20 cellular contexts compared by ENCODE assay signal in the genomic region with DNA sequence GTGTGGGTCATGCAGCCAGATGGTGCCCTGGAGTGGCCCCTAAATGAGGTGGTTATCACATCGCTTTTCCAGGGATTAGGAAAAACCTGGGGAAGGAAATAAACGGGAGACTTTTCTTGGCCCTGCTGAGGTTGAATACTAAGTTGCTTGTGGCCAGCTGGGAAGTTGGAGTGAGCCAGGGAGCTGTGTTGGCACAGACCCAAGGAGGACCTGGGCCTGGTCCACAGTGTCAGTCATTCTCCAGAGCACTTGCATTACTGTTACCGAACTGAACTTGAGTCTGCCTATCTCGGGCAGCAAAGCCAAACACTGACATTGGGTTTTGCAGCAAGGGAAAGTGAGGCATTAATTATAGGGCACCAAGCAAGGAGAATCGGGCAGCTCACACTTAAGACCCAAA.
"Had no signal": no experiment of that assay in that cellular context is flagged by ENCODE, and none has a peak within 500 bp of the region (broad histone marks: within the 10 kb centered on the region; RNA-seq: fewer than 3 reads in every experiment).

No MANE protein-coding gene starts in this region.

- H3K4me3 Mint-ChIP-seq: memory B cell, mesothelial cell of epicardium, nephron, type B pancreatic cell had no signal

- ATAC-seq: left lobe of liver, lower lobe of right lung had no signal

- H3K9me3 Mint-ChIP-seq: type B pancreatic cell had no signal

- H2AFZ ChIP-seq: parathyroid adenoma had no signal

- H3K9me3 ChIP-seq: lower lobe of right lung, prostate gland had no signal

- H3K79me2 ChIP-seq: parathyroid adenoma had no signal

- H3K4me1 ChIP-seq: lower lobe of right lung, parathyroid adenoma, prostate gland, sigmoid colon had no signal

- H3K36me3 Mint-ChIP-seq: memory B cell, mesothelial cell of epicardium, type B pancreatic cell had no signal

- H3K36me3 ChIP-seq: lower lobe of right lung, prostate gland, sigmoid colon had no signal

- DNase-seq: cortex of kidney; dorsolateral prefrontal cortex; effector CD8-positive, alpha-beta T cell; foreskin melanocyte; head of caudate nucleus; hypothalamus; kidney glomerular epithelial cell; lower lobe of right lung; occipital lobe; sigmoid colon; stimulated activated CD4-positive, alpha-beta T cell treated with anti-CD3 and anti-CD28 coated beads, Interleukin-12 subunit alpha, Interleukin-12 subunit beta, amount 100 ng/mL, for 4 hours; stimulated activated naive CD4-positive, alpha-beta T cell treated with Interleukin-2 at 50 U/mL for 16 hours had no signal

- H3K27ac ChIP-seq: dorsolateral prefrontal cortex, lower lobe of right lung, parathyroid adenoma, prostate gland, sigmoid colon, skin epidermis had no signal

- H3K27me3 Mint-ChIP-seq: memory B cell had no signal

- H3K27ac Mint-ChIP-seq: memory B cell, mesothelial cell of epicardium, nephron, type B pancreatic cell had no signal

- H3K4me1 Mint-ChIP-seq: memory B cell, mesothelial cell of epicardium, nephron had no signal

- H3K27me3 ChIP-seq: dorsolateral prefrontal cortex, sigmoid colon had no signal

- H3K4me3 ChIP-seq: dorsolateral prefrontal cortex, lower lobe of right lung, prostate gland, sigmoid colon, skin epidermis had no signal
